ENCODE assay signal across 1 cellular context in genomic region chr17:60559995-60560859, GRCh38.
A peak's percentile ranks its signal among the peaks of the same experiment; 100 is the strongest.
TF ChIP-seq lines count a peak whose summit lies in the region.

No MANE protein-coding gene starts in this region.

TF ChIP-seq in HepG2, 621 proteins besides CTCF, POLR2A, EP300 and RAD21 (continued from another document and continues in another):
- TF ChIP-seq, protein P1, sequence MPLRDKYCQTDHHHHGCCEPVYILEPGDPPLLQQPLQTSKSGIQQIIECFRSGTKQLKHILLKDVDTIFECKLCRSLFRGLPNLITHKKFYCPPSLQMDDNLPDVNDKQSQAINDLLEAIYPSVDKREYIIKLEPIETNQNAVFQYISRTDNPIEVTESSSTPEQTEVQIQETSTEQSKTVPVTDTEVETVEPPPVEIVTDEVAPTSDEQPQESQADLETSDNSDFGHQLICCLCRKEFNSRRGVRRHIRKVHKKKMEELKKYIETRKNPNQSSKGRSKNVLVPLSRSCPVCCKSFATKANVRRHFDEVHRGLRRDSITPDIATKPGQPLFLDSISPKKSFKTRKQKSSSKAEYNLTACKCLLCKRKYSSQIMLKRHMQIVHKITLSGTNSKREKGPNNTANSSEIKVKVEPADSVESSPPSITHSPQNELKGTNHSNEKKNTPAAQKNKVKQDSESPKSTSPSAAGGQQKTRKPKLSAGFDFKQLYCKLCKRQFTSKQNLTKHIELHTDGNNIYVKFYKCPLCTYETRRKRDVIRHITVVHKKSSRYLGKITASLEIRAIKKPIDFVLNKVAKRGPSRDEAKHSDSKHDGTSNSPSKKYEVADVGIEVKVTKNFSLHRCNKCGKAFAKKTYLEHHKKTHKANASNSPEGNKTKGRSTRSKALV (CRISPR knock-in tag; IDR thresholded peaks at IDR 0.05), result peak; percentile 61; the same call in 1 of the 2 replicates
- TF ChIP-seq, protein P2, sequence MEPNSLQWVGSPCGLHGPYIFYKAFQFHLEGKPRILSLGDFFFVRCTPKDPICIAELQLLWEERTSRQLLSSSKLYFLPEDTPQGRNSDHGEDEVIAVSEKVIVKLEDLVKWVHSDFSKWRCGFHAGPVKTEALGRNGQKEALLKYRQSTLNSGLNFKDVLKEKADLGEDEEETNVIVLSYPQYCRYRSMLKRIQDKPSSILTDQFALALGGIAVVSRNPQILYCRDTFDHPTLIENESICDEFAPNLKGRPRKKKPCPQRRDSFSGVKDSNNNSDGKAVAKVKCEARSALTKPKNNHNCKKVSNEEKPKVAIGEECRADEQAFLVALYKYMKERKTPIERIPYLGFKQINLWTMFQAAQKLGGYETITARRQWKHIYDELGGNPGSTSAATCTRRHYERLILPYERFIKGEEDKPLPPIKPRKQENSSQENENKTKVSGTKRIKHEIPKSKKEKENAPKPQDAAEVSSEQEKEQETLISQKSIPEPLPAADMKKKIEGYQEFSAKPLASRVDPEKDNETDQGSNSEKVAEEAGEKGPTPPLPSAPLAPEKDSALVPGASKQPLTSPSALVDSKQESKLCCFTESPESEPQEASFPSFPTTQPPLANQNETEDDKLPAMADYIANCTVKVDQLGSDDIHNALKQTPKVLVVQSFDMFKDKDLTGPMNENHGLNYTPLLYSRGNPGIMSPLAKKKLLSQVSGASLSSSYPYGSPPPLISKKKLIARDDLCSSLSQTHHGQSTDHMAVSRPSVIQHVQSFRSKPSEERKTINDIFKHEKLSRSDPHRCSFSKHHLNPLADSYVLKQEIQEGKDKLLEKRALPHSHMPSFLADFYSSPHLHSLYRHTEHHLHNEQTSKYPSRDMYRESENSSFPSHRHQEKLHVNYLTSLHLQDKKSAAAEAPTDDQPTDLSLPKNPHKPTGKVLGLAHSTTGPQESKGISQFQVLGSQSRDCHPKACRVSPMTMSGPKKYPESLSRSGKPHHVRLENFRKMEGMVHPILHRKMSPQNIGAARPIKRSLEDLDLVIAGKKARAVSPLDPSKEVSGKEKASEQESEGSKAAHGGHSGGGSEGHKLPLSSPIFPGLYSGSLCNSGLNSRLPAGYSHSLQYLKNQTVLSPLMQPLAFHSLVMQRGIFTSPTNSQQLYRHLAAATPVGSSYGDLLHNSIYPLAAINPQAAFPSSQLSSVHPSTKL (CRISPR knock-in tag; IDR thresholded peaks at IDR 0.05), result peak; percentile 85
- TF ChIP-seq ZNF318 (CRISPR knock-in tag; IDR thresholded peaks at IDR 0.05) (0 out of 2 replicates have a peak, but pooled peaks have one; percentile 18), ZNF441 (CRISPR knock-in tag; IDR thresholded peaks at IDR 0.05; ENCODE audit: borderline replicate concordance) (no peak; the same call in 1 of the 2 replicates), TBL1XR1 (IDR thresholded peaks at IDR 0.05; ENCODE audit: borderline replicate concordance, low read length, partially characterized antibody) (peak; percentile 17), ZNF614 (CRISPR knock-in tag; IDR thresholded peaks at IDR 0.05; ENCODE audit: borderline replicate concordance) (peak; percentile 33; the same call in 1 of the 2 replicates), CENPX (CRISPR knock-in tag; IDR thresholded peaks at IDR 0.05) (no peak), ARID2 (CRISPR knock-in tag; IDR thresholded peaks at IDR 0.05; ENCODE audit: borderline replicate concordance) (peak; percentile 94; the same call in 1 of the 2 replicates), ZBTB21 (CRISPR knock-in tag; IDR thresholded peaks at IDR 0.05) (no peak), ZNF570 (CRISPR knock-in tag; IDR thresholded peaks at IDR 0.05; ENCODE audit: borderline replicate concordance) (no peak), ZFP36 (IDR thresholded peaks at IDR 0.05; ENCODE audit: borderline replicate concordance, low read depth, low read length, partially characterized antibody) (no peak), ZIK1 (CRISPR knock-in tag; IDR thresholded peaks at IDR 0.05; ENCODE audit: borderline replicate concordance, low read depth) (peak; percentile 31; the same call in 1 of the 2 replicates), IRF1 (CRISPR knock-in tag; IDR thresholded peaks at IDR 0.05; ENCODE audit: low read depth) (0 out of 2 replicates have a peak, but pooled peaks have one; percentile 60), ZFP82 (CRISPR knock-in tag; IDR thresholded peaks at IDR 0.05; ENCODE audit: borderline replicate concordance) (no peak), NR2F6 (IDR thresholded peaks at IDR 0.05) (no peak), NR2F6 (CRISPR knock-in tag; IDR thresholded peaks at IDR 0.05) (peak; percentile 62), FOXC1 (CRISPR knock-in tag; IDR thresholded peaks at IDR 0.05; ENCODE audit: borderline replicate concordance) (no peak), FOXP4 (CRISPR knock-in tag; IDR thresholded peaks at IDR 0.05) (peak; percentile 57), ZNF775 (CRISPR knock-in tag; IDR thresholded peaks at IDR 0.05; ENCODE audit: borderline replicate concordance) (no peak), SKI (IDR thresholded peaks at IDR 0.05; ENCODE audit: partially characterized antibody) (peak; percentile 27), ZEB1 (IDR thresholded peaks at IDR 0.05; ENCODE audit: insufficient replicate concordance, low read depth) (peak; percentile 74), SIX1 (CRISPR knock-in tag; IDR thresholded peaks at IDR 0.05; ENCODE audit: borderline replicate concordance) (peak; percentile 54; the same call in 1 of the 2 replicates), ZNF20 (CRISPR knock-in tag; IDR thresholded peaks at IDR 0.05) (no peak), ZNF556 (CRISPR knock-in tag; IDR thresholded peaks at IDR 0.05; ENCODE audit: borderline replicate concordance) (peak; percentile 53; the same call in 1 of the 2 replicates), IKZF4 (CRISPR knock-in tag; IDR thresholded peaks at IDR 0.05; ENCODE audit: borderline replicate concordance, low read depth, not compliant biosample characterization) (no peak), NCOA1 (CRISPR knock-in tag; IDR thresholded peaks at IDR 0.05) (no peak), CC2D1A (CRISPR knock-in tag; IDR thresholded peaks at IDR 0.05) (no peak), GATA4 (IDR thresholded peaks at IDR 0.05; ENCODE audit: borderline replicate concordance, low read depth) (peak; percentile 47; the same call in 1 of the 2 replicates), AHR (CRISPR knock-in tag; IDR thresholded peaks at IDR 0.05) (no peak), ZFP1 (CRISPR knock-in tag; IDR thresholded peaks at IDR 0.05) (0 out of 2 replicates have a peak, but pooled peaks have one; percentile 47), ISL2 (CRISPR knock-in tag; IDR thresholded peaks at IDR 0.05) (peak; percentile 75; the same call in 1 of the 2 replicates), HOXA7 (CRISPR knock-in tag; IDR thresholded peaks at IDR 0.05) (no peak), BRD4 (CRISPR knock-in tag; IDR thresholded peaks at IDR 0.05) (no peak; the same call in 1 of the 2 replicates)
- TF ChIP-seq, protein P3, sequence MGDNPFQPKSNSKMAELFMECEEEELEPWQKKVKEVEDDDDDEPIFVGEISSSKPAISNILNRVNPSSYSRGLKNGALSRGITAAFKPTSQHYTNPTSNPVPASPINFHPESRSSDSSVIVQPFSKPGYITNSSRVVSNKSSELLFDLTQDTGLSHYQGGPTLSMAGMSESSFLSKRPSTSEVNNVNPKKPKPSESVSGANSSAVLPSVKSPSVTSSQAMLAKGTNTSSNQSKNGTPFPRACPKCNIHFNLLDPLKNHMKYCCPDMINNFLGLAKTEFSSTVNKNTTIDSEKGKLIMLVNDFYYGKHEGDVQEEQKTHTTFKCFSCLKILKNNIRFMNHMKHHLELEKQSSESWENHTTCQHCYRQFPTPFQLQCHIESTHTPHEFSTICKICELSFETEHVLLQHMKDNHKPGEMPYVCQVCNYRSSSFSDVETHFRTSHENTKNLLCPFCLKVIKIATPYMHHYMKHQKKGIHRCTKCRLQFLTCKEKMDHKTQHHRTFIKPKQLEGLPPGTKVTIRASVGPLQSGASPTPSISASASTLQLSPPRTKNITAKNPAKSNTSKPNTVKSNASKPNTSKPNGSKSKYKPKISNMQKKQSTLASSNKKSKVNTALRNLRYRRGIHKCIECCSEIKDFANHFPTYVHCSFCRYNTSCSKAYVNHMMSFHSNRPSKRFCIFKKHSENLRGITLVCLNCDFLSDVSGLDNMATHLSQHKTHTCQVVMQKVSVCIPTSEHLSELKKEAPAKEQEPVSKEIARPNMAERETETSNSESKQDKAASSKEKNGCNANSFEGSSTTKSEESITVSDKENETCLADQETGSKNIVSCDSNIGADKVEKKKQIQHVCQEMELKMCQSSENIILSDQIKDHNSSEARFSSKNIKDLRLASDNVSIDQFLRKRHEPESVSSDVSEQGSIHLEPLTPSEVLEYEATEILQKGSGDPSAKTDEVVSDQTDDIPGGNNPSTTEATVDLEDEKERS (CRISPR knock-in tag; IDR thresholded peaks at IDR 0.05), result no peak
